In the genomic region with DNA sequence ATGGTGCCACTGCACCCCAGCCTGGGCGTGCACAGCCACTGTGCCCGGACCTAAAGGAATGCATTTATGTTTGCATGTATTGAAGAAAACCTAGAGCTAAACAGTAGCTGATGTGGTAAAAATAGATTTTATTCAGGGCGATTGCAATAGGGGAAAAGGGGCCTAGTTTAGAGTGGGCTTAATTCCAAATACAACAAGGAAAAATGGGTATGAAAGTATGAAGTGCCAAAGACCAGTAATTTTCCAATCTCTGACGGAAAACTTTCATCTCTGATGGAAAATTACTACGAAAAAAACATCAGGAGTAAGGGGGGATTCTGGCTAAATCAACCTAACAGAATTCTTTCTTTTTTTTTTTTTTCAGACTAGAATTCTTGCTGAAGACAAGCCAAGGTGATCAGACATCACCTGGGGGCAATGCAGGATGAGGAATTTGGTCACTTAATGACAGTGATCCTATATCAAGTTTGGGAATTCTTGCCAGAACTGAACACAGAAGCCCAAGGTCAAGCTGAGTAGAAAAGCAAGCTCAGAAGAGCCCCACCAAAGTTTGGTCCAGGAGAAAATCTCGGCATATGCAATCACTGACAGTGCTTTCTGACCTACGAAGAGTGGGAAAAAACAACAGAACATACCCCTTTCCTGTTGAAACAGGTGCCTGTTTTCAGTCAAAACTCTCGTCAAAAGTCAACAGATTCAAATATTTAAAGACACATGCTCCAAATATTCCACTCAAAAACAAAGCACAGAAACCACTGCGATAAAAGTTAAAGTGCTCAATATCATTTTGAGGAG, we compare ENCODE assay signal across 31 cellular contexts. TPM values are rescaled to one million over a fixed set of nuclear protein-coding genes. Genes with fewer than 3 reads are reported as not detected.
"Had no signal": no experiment of that assay in that cellular context is flagged by ENCODE, and none has a peak within 500 bp of the region (broad histone marks: within the 10 kb centered on the region; RNA-seq: fewer than 3 reads in every experiment).

No MANE protein-coding gene starts in this region.

- H2AFZ ChIP-seq: parathyroid adenoma had no signal

- H3K9ac ChIP-seq: parathyroid adenoma had no signal

- H3K4me3 ChIP-seq: colonic mucosa, esophagus squamous epithelium, heart right ventricle, lower lobe of right lung, smooth muscle cell, stomach, tibial artery had no signal

- H3K27ac Mint-ChIP-seq: dendritic cell treated with granulocyte-macrophage colony-stimulating factor and Interleukin-4, amounts not matched to agents 40 ng/mL and 50 ng/mL, for 4 days; natural killer cell; progenitor cell of endocrine pancreas; type B pancreatic cell had no signal

- H3K27me3 ChIP-seq: colonic mucosa, esophagus squamous epithelium, tibial artery had no signal

- H3K27me3 Mint-ChIP-seq: dendritic cell treated with granulocyte-macrophage colony-stimulating factor and Interleukin-4, amounts not matched to agents 40 ng/mL and 50 ng/mL, for 4 days; progenitor cell of endocrine pancreas; type B pancreatic cell had no signal

- H3K9me3 ChIP-seq: colonic mucosa, esophagus squamous epithelium, heart right ventricle, lower lobe of right lung, stomach, tibial artery had no signal

- DNase-seq: colonic mucosa; effector memory CD4-positive, alpha-beta T cell; erythroblast; esophagus squamous epithelium; foreskin melanocyte; glutamatergic neuron; heart right ventricle; left ventricle myocardium superior; lower lobe of right lung; natural killer cell; stimulated activated CD4-positive, alpha-beta T cell treated with anti-CD3 and anti-CD28 coated beads, Interleukin-12 subunit alpha, Interleukin-12 subunit beta, amount 100 ng/mL, for 4 hours; stimulated activated CD4-positive, alpha-beta T cell treated with anti-CD3 and anti-CD28 coated beads, Interleukin-1b, Interleukin-23, amount 100 ng/mL, for 48 hours; stimulated activated CD4-positive, alpha-beta T cell treated with anti-CD3 and anti-CD28 coated beads, Interleukin-4, amount 100 ng/mL, for 1 hour; stimulated activated CD8-positive, alpha-beta memory T cell treated with anti-CD3 and anti-CD28 coated beads, Interleukin-4, amount 100 ng/mL, for 48 hours; stimulated activated naive CD4-positive, alpha-beta T cell treated with Interleukin-2 at 50 U/mL for 16 hours; stomach; tibial artery had no signal

- H3K36me3 ChIP-seq: colonic mucosa, esophagus squamous epithelium, heart right ventricle, lower lobe of right lung, stomach, tibial artery had no signal

- ATAC-seq: heart right ventricle, left ventricle myocardium superior, lower lobe of right lung, natural killer cell, sciatic nerve had no signal

- H3K4me1 ChIP-seq: colonic mucosa, esophagus squamous epithelium, parathyroid adenoma, stomach, tibial artery had no signal

- H3K27ac ChIP-seq: colonic mucosa, esophagus squamous epithelium, heart right ventricle, lower lobe of right lung, parathyroid adenoma, stomach, tibial artery had no signal

- H3K4me2 ChIP-seq: smooth muscle cell had no signal

- H3K9me3 Mint-ChIP-seq: dendritic cell treated with granulocyte-macrophage colony-stimulating factor and Interleukin-4, amounts not matched to agents 40 ng/mL and 50 ng/mL, for 4 days; natural killer cell; type B pancreatic cell had no signal

- FAIRE-seq: keratinocyte had no signal

- H3K36me3 Mint-ChIP-seq: natural killer cell, type B pancreatic cell had no signal

- H3K4me3 Mint-ChIP-seq: dendritic cell treated with granulocyte-macrophage colony-stimulating factor and Interleukin-4, amounts not matched to agents 40 ng/mL and 50 ng/mL, for 4 days; natural killer cell; type B pancreatic cell had no signal

- H3K79me2 ChIP-seq: parathyroid adenoma had no signal

RNA-seq across cellular contexts. Expression of gene APOBEC1, which starts 13.7 kb away (rescaled TPM):
- total RNA-seq: chondrocyte, esophagus squamous epithelium, heart right ventricle, left ventricle myocardium superior, lower lobe of right lung, mononuclear cell, natural killer cell, osteoblast, progenitor cell of endocrine pancreas, sciatic nerve, smooth muscle cell, subcutaneous adipose tissue, temporal lobe, urinary bladder had no signal
- polyA plus RNA-seq: heart right ventricle, keratinocyte, neural cell, smooth muscle cell, urinary bladder had no signal

RNA-seq across cellular contexts. Expression of gene GDF3, which starts 16.1 kb away (rescaled TPM):
- total RNA-seq: chondrocyte, colonic mucosa, esophagus squamous epithelium, left ventricle myocardium superior, mononuclear cell, natural killer cell, osteoblast, progenitor cell of endocrine pancreas, smooth muscle cell, stomach, subcutaneous adipose tissue, temporal lobe, urinary bladder had no signal
- polyA plus RNA-seq: keratinocyte, neural cell, smooth muscle cell, stomach had no signal

RNA-seq across cellular contexts. Expression of gene DPPA3, which starts 31.8 kb away (rescaled TPM):
- total RNA-seq: chondrocyte, colonic mucosa, esophagus squamous epithelium, heart right ventricle, left ventricle myocardium superior, lower lobe of right lung, mononuclear cell, natural killer cell, osteoblast, progenitor cell of endocrine pancreas, sciatic nerve, smooth muscle cell, stomach, temporal lobe, urinary bladder had no signal
- polyA plus RNA-seq: heart right ventricle, keratinocyte, neural cell, smooth muscle cell, stomach, urinary bladder had no signal
